1 cellular context compared by ENCODE assay signal in the genomic region with DNA sequence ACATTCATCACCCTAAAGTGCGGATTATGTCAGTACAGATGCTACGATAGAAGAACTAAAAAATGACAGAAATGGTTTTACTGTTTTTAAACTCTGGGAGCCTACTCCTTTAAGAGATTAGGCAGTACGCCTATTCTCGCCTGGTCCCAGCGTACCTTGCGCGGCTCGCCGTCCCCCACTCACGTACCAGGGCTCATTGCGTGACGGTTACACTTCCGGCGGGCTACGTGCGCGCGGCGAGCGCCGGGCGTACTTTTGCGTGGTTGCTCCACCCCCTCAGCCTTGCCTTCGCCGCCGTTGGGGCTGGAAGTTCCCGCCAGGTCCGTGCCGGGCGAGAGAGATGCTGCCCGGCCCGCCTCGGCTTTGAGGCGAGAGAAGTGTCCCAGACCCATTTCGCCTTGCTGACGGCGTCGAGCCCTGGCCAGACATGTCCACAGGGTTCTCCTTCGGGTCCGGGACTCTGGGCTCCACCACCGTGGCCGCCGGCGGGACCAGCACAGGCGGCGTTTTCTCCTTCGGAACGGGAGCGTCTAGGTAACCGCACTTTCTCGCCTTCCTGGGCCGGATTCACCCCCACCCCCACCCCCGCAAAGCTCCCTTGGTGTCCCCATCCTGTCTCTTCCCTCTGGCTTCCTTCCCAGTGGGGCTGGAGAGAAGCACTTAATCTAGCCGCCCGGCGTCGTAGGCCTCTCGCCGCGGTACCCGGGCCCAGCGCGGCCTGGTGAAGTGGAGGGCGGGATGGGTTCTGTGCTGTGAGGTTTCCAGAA.
A peak's percentile ranks its signal among the peaks of the same experiment; 100 is the strongest.
TF ChIP-seq lines count a peak whose summit lies in the region.

A gene with protein sequence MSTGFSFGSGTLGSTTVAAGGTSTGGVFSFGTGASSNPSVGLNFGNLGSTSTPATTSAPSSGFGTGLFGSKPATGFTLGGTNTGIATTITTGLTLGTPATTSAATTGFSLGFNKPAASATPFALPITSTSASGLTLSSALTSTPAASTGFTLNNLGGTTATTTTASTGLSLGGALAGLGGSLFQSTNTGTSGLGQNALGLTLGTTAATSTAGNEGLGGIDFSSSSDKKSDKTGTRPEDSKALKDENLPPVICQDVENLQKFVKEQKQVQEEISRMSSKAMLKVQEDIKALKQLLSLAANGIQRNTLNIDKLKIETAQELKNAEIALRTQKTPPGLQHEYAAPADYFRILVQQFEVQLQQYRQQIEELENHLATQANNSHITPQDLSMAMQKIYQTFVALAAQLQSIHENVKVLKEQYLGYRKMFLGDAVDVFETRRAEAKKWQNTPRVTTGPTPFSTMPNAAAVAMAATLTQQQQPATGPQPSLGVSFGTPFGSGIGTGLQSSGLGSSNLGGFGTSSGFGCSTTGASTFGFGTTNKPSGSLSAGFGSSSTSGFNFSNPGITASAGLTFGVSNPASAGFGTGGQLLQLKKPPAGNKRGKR (plus strand): TSS at position 279 of the 767 bp plus-strand sequence. CDS start 149 bp downstream, at position 428.

TF ChIP-seq in K562, 482 proteins besides CTCF, POLR2A, EP300 and RAD21 (continued from another document and continues in another):
- TF ChIP-seq CCNT2 (IDR thresholded peaks at IDR 0.05; ENCODE audit: borderline replicate concordance, extremely low read depth, insufficient read length, low read depth, low read length) (peak; percentile 1), TCF3 (CRISPR knock-in tag; IDR thresholded peaks at IDR 0.05) (no peak), EGR1 (conservative IDR thresholded peaks at IDR 0.05) (peak; percentile 80), KLF6 (CRISPR knock-in tag; IDR thresholded peaks at IDR 0.05; ENCODE audit: borderline replicate concordance) (no peak), ZNF589 (CRISPR knock-in tag; IDR thresholded peaks at IDR 0.05; ENCODE audit: low read depth) (no peak), TAF1 (IDR thresholded peaks at IDR 0.05; ENCODE audit: control insufficient read depth, extremely low read depth, insufficient read depth, low read length, severe bottlenecking) (peak; percentile 62), LCOR (CRISPR knock-in tag; IDR thresholded peaks at IDR 0.05) (peak; percentile 60; the same call in 1 of the 2 replicates), MEF2D (tag; conservative IDR thresholded peaks at IDR 0.05; ENCODE audit: low read depth) (no peak), PYGO2 (tag; IDR thresholded peaks at IDR 0.05) (no peak), HOXB6 (CRISPR knock-in tag; IDR thresholded peaks at IDR 0.05; ENCODE audit: borderline replicate concordance) (no peak), ZZZ3 (IDR thresholded peaks at IDR 0.05) (0 out of 2 replicates have a peak, but pooled peaks have one; percentile 41), POLR2AphosphoS2 (IDR thresholded peaks at IDR 0.05; ENCODE audit: low read length) (no peak), HLTF (IDR thresholded peaks at IDR 0.05) (no peak), PHB2 (IDR thresholded peaks at IDR 0.05; ENCODE audit: low read depth) (no peak), ESRRB (CRISPR knock-in tag; IDR thresholded peaks at IDR 0.05; ENCODE audit: borderline replicate concordance) (no peak), CC2D1A (IDR thresholded peaks at IDR 0.05) (peak; percentile 81; the same call in 1 of the 2 replicates), NFIX (CRISPR knock-in tag; IDR thresholded peaks at IDR 0.05; ENCODE audit: low read depth) (no peak), HMGN3 (IDR thresholded peaks at IDR 0.05; ENCODE audit: borderline replicate concordance, extremely low read depth, insufficient read length, low read depth, low read length) (peak; percentile 66)
- TF ChIP-seq, protein P1, sequence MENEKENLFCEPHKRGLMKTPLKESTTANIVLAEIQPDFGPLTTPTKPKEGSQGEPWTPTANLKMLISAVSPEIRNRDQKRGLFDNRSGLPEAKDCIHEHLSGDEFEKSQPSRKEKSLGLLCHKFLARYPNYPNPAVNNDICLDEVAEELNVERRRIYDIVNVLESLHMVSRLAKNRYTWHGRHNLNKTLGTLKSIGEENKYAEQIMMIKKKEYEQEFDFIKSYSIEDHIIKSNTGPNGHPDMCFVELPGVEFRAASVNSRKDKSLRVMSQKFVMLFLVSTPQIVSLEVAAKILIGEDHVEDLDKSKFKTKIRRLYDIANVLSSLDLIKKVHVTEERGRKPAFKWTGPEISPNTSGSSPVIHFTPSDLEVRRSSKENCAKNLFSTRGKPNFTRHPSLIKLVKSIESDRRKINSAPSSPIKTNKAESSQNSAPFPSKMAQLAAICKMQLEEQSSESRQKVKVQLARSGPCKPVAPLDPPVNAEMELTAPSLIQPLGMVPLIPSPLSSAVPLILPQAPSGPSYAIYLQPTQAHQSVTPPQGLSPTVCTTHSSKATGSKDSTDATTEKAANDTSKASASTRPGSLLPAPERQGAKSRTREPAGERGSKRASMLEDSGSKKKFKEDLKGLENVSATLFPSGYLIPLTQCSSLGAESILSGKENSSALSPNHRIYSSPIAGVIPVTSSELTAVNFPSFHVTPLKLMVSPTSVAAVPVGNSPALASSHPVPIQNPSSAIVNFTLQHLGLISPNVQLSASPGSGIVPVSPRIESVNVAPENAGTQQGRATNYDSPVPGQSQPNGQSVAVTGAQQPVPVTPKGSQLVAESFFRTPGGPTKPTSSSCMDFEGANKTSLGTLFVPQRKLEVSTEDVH (IDR thresholded peaks at IDR 0.05; ENCODE audit: low read depth, partially characterized antibody): peak; percentile 75
- TF ChIP-seq, protein P2, sequence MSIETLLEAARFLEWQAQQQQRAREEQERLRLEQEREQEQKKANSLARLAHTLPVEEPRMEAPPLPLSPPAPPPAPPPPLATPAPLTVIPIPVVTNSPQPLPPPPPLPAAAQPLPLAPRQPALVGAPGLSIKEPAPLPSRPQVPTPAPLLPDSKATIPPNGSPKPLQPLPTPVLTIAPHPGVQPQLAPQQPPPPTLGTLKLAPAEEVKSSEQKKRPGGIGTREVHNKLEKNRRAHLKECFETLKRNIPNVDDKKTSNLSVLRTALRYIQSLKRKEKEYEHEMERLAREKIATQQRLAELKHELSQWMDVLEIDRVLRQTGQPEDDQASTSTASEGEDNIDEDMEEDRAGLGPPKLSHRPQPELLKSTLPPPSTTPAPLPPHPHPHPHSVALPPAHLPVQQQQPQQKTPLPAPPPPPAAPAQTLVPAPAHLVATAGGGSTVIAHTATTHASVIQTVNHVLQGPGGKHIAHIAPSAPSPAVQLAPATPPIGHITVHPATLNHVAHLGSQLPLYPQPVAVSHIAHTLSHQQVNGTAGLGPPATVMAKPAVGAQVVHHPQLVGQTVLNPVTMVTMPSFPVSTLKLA (conservative IDR thresholded peaks at IDR 0.05): peak; percentile 49 to 81; a peak in 3 of 4 replicates
- TF ChIP-seq, protein P3, sequence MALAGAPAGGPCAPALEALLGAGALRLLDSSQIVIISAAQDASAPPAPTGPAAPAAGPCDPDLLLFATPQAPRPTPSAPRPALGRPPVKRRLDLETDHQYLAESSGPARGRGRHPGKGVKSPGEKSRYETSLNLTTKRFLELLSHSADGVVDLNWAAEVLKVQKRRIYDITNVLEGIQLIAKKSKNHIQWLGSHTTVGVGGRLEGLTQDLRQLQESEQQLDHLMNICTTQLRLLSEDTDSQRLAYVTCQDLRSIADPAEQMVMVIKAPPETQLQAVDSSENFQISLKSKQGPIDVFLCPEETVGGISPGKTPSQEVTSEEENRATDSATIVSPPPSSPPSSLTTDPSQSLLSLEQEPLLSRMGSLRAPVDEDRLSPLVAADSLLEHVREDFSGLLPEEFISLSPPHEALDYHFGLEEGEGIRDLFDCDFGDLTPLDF (CRISPR knock-in tag; IDR thresholded peaks at IDR 0.05): 0 out of 2 replicates have a peak, but pooled peaks have one; percentile 72
- TF ChIP-seq, protein P4, sequence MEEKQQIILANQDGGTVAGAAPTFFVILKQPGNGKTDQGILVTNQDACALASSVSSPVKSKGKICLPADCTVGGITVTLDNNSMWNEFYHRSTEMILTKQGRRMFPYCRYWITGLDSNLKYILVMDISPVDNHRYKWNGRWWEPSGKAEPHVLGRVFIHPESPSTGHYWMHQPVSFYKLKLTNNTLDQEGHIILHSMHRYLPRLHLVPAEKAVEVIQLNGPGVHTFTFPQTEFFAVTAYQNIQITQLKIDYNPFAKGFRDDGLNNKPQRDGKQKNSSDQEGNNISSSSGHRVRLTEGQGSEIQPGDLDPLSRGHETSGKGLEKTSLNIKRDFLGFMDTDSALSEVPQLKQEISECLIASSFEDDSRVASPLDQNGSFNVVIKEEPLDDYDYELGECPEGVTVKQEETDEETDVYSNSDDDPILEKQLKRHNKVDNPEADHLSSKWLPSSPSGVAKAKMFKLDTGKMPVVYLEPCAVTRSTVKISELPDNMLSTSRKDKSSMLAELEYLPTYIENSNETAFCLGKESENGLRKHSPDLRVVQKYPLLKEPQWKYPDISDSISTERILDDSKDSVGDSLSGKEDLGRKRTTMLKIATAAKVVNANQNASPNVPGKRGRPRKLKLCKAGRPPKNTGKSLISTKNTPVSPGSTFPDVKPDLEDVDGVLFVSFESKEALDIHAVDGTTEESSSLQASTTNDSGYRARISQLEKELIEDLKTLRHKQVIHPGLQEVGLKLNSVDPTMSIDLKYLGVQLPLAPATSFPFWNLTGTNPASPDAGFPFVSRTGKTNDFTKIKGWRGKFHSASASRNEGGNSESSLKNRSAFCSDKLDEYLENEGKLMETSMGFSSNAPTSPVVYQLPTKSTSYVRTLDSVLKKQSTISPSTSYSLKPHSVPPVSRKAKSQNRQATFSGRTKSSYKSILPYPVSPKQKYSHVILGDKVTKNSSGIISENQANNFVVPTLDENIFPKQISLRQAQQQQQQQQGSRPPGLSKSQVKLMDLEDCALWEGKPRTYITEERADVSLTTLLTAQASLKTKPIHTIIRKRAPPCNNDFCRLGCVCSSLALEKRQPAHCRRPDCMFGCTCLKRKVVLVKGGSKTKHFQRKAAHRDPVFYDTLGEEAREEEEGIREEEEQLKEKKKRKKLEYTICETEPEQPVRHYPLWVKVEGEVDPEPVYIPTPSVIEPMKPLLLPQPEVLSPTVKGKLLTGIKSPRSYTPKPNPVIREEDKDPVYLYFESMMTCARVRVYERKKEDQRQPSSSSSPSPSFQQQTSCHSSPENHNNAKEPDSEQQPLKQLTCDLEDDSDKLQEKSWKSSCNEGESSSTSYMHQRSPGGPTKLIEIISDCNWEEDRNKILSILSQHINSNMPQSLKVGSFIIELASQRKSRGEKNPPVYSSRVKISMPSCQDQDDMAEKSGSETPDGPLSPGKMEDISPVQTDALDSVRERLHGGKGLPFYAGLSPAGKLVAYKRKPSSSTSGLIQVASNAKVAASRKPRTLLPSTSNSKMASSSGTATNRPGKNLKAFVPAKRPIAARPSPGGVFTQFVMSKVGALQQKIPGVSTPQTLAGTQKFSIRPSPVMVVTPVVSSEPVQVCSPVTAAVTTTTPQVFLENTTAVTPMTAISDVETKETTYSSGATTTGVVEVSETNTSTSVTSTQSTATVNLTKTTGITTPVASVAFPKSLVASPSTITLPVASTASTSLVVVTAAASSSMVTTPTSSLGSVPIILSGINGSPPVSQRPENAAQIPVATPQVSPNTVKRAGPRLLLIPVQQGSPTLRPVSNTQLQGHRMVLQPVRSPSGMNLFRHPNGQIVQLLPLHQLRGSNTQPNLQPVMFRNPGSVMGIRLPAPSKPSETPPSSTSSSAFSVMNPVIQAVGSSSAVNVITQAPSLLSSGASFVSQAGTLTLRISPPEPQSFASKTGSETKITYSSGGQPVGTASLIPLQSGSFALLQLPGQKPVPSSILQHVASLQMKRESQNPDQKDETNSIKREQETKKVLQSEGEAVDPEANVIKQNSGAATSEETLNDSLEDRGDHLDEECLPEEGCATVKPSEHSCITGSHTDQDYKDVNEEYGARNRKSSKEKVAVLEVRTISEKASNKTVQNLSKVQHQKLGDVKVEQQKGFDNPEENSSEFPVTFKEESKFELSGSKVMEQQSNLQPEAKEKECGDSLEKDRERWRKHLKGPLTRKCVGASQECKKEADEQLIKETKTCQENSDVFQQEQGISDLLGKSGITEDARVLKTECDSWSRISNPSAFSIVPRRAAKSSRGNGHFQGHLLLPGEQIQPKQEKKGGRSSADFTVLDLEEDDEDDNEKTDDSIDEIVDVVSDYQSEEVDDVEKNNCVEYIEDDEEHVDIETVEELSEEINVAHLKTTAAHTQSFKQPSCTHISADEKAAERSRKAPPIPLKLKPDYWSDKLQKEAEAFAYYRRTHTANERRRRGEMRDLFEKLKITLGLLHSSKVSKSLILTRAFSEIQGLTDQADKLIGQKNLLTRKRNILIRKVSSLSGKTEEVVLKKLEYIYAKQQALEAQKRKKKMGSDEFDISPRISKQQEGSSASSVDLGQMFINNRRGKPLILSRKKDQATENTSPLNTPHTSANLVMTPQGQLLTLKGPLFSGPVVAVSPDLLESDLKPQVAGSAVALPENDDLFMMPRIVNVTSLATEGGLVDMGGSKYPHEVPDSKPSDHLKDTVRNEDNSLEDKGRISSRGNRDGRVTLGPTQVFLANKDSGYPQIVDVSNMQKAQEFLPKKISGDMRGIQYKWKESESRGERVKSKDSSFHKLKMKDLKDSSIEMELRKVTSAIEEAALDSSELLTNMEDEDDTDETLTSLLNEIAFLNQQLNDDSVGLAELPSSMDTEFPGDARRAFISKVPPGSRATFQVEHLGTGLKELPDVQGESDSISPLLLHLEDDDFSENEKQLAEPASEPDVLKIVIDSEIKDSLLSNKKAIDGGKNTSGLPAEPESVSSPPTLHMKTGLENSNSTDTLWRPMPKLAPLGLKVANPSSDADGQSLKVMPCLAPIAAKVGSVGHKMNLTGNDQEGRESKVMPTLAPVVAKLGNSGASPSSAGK (IDR thresholded peaks at IDR 0.05): peak; percentile 76
- TF ChIP-seq, protein P5, sequence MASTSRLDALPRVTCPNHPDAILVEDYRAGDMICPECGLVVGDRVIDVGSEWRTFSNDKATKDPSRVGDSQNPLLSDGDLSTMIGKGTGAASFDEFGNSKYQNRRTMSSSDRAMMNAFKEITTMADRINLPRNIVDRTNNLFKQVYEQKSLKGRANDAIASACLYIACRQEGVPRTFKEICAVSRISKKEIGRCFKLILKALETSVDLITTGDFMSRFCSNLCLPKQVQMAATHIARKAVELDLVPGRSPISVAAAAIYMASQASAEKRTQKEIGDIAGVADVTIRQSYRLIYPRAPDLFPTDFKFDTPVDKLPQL (IDR thresholded peaks at IDR 0.05; ENCODE audit: extremely low read depth, insufficient read length): no peak
- TF ChIP-seq, protein P6, sequence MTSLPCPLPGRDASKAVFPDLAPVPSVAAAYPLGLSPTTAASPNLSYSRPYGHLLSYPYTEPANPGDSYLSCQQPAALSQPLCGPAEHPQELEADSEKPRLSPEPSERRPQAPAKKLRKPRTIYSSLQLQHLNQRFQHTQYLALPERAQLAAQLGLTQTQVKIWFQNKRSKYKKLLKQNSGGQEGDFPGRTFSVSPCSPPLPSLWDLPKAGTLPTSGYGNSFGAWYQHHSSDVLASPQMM (CRISPR knock-in tag; IDR thresholded peaks at IDR 0.05): no peak
- TF ChIP-seq, protein P7, sequence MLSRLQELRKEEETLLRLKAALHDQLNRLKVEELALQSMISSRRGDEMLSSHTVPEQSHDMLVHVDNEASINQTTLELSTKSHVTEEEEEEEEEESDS (CRISPR knock-in tag; IDR thresholded peaks at IDR 0.05): no peak
- TF ChIP-seq, protein P8, sequence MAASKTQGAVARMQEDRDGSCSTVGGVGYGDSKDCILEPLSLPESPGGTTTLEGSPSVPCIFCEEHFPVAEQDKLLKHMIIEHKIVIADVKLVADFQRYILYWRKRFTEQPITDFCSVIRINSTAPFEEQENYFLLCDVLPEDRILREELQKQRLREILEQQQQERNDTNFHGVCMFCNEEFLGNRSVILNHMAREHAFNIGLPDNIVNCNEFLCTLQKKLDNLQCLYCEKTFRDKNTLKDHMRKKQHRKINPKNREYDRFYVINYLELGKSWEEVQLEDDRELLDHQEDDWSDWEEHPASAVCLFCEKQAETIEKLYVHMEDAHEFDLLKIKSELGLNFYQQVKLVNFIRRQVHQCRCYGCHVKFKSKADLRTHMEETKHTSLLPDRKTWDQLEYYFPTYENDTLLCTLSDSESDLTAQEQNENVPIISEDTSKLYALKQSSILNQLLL (CRISPR knock-in tag; IDR thresholded peaks at IDR 0.05; ENCODE audit: borderline replicate concordance): no peak
